ENCODE assay signal across 8 cellular contexts in the genomic region with DNA sequence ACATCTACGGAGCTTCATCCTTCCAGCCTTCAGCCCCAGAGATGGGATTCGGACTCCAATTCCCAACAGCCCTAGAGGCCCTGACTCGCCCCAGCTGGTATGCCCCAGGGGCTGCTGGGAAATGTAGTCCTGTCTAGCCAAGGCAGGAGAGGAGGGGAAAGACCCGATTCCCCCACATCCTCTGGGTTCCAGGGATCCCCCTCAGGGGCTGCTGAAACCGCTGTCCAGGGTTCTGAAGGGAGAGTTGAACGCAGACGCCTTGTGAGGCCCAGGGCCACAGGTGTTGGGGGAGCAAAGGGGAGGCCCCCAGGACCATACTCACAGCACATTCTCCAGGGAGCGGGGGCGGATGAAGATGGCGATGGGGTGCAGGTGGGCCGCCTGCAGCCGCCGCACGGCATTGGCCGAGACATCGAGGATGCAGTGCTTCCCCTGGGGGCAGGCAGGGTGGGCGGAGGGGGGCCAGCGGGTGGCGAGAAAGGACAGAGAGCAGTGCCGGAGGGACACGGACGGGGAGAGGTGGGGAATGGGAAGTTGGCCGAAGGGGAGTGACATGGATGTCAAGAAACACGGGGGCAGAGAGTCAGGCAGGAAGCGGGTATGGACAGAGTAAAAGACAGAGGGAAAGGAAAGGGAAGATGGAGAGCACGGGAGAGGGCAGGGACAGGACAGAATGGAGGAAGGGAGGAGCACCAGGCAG. TPM values are rescaled to one million over a fixed set of nuclear protein-coding genes. Genes with fewer than 3 reads are reported as not detected.
A peak's percentile ranks its signal among the peaks of the same experiment; 100 is the strongest.
DNase-seq lines count a peak whose midpoint lies in the region; ATAC-seq and TF ChIP-seq lines count a peak whose summit lies in the region.

No MANE protein-coding gene starts in this region.

- no peak for TF ChIP-seq CTCF in glutamatergic neuron (IDR thresholded peaks at IDR 0.05; ENCODE audit: partially characterized antibody, unreplicated experiment)
- no peak for TF ChIP-seq CTCF in type B pancreatic cell (conservative IDR thresholded peaks at IDR 0.05)

- CTCF ChIA-PET in activated naive CD4-positive, alpha-beta T cell treated with anti-CD3 and anti-CD28 coated beads, Interleukin-2, amount 10 ng/mL, durations not matched to agents 7 days and 5 days (lab: Charles Lee) = interaction anchor here (1.1 kb wide), 1 partner anchor 14 kb away, joined by 4 read pairs; no protein-coding TSS in a partner anchor

- no peak overlapping the region for H3K27ac Mint-ChIP-seq in activated naive CD4-positive, alpha-beta T cell treated with anti-CD3 and anti-CD28 coated beads, Interleukin-2, amount 10 ng/mL, durations not matched to agents 7 days and 5 days
- H3K27ac Mint-ChIP-seq in glutamatergic neuron (ENCODE audit: unreplicated experiment) (peak overlapping the region; percentile 100), type B pancreatic cell (no peak overlapping the region)

- no peak overlapping the region for H3K27ac ChIP-seq in substantia nigra (ENCODE audit: low read depth, low read length, poor library complexity, severe bottlenecking)

- no peaks in the 10 kb centered on the region for H3K36me3 Mint-ChIP-seq in activated naive CD4-positive, alpha-beta T cell treated with anti-CD3 and anti-CD28 coated beads, Interleukin-2, amount 10 ng/mL, durations not matched to agents 7 days and 5 days
- no peaks in the 10 kb centered on the region for H3K36me3 Mint-ChIP-seq in glutamatergic neuron (ENCODE audit: unreplicated experiment)
- no peaks in the 10 kb centered on the region for H3K36me3 Mint-ChIP-seq in type B pancreatic cell

- DNase-seq in activated naive CD4-positive, alpha-beta T cell treated with anti-CD3 and anti-CD28 coated beads, Interleukin-2, amount 10 ng/mL, durations not matched to agents 7 days and 5 days = peak; percentile 61
- DNase-seq in activated naive CD4-positive, alpha-beta T cell (lab: John Stamatoyannopoulos, UW) = no peak
- DNase-seq in RKO (ENCODE audit: low spot score) (peak; percentile 39), glutamatergic neuron (peak; percentile 87), substantia nigra (lab: John Stamatoyannopoulos, UW) (peak in 28 of 49 donors; percentile 5 to 77 (median 30)), type B pancreatic cell (ENCODE audit: extremely low spot score, unreplicated experiment) (no peak), NOMO-1 (lab: John Stamatoyannopoulos, UW; ENCODE audit: unreplicated experiment in 2 of 2) (no peak)

- no peaks in the 10 kb centered on the region for H3K9me3 Mint-ChIP-seq in activated naive CD4-positive, alpha-beta T cell treated with anti-CD3 and anti-CD28 coated beads, Interleukin-2, amount 10 ng/mL, durations not matched to agents 7 days and 5 days
- peaks cover 11% of the 10 kb centered on the region for H3K9me3 Mint-ChIP-seq in glutamatergic neuron (ENCODE audit: unreplicated experiment)
- no peaks in the 10 kb centered on the region for H3K9me3 Mint-ChIP-seq in type B pancreatic cell

- H3K27me3 Mint-ChIP-seq in activated naive CD4-positive, alpha-beta T cell treated with anti-CD3 and anti-CD28 coated beads, Interleukin-2, amount 10 ng/mL, durations not matched to agents 7 days and 5 days = no peaks in the 10 kb centered on the region
- H3K27me3 Mint-ChIP-seq in glutamatergic neuron (ENCODE audit: unreplicated experiment) (peaks cover 15% of the 10 kb centered on the region), type B pancreatic cell (no peaks in the 10 kb centered on the region)

- peaks cover under 1% of the 10 kb centered on the region for H3K4me1 Mint-ChIP-seq in activated naive CD4-positive, alpha-beta T cell treated with anti-CD3 and anti-CD28 coated beads, Interleukin-2, amount 10 ng/mL, durations not matched to agents 7 days and 5 days
- peaks cover 35% of the 10 kb centered on the region for H3K4me1 Mint-ChIP-seq in glutamatergic neuron (ENCODE audit: low read depth, unreplicated experiment)
- no peaks in the 10 kb centered on the region for H3K4me1 Mint-ChIP-seq in type B pancreatic cell (ENCODE audit: unreplicated experiment)

- H3K4me3 Mint-ChIP-seq in activated naive CD4-positive, alpha-beta T cell treated with anti-CD3 and anti-CD28 coated beads, Interleukin-2, amount 10 ng/mL, durations not matched to agents 7 days and 5 days = no peak overlapping the region
- H3K4me3 Mint-ChIP-seq in glutamatergic neuron (ENCODE audit: unreplicated experiment) (peak overlapping the region; percentile 83), type B pancreatic cell (no peak overlapping the region)

- no peak for ATAC-seq in HG02981 (IDR thresholded peaks at IDR 0.05; ENCODE audit: unreplicated experiment)

RNA-seq across cellular contexts. Expression of gene ASGR1, which starts 12.6 kb away (rescaled TPM):
- total RNA-seq in glutamatergic neuron (ENCODE audit: unreplicated experiment) (29.0 TPM), type B pancreatic cell (ENCODE audit: low replicate concordance) (7.5 and 9.7 TPM in 2 replicates)

RNA-seq across cellular contexts. Expression of gene DLG4, which starts 27.9 kb away (rescaled TPM):
- 157 TPM for total RNA-seq in glutamatergic neuron (ENCODE audit: unreplicated experiment)
- 7.8 and 46.1 TPM in 2 replicates for total RNA-seq in type B pancreatic cell (ENCODE audit: low replicate concordance)

RNA-seq across cellular contexts. Expression of gene ACADVL, which starts 28.0 kb away (rescaled TPM):
- total RNA-seq in glutamatergic neuron (ENCODE audit: unreplicated experiment) = 375 TPM
- 573 and 617 TPM in 2 replicates for total RNA-seq in type B pancreatic cell (ENCODE audit: low replicate concordance)

RNA-seq across cellular contexts. Expression of gene DVL2, which starts 42.6 kb away (rescaled TPM):
- total RNA-seq in glutamatergic neuron (ENCODE audit: unreplicated experiment) (79.1 TPM), type B pancreatic cell (ENCODE audit: low replicate concordance) (62.8 and 93.9 TPM in 2 replicates)

RNA-seq across cellular contexts. Expression of gene PHF23, which starts 47.5 kb away (rescaled TPM):
- total RNA-seq in glutamatergic neuron (ENCODE audit: unreplicated experiment) (72.3 TPM), type B pancreatic cell (ENCODE audit: low replicate concordance) (42.8 and 61.1 TPM in 2 replicates)

Comparison
In these comparisons a context has a peak if more than half of its experiments do, and no peak if none do; other contexts are left out.
1. DNase-seq: peak in activated naive CD4-positive, alpha-beta T cell treated with anti-CD3 and anti-CD28 coated beads, Interleukin-2, amount 10 ng/mL, durations not matched to agents 7 days and 5 days (single experiment), RKO (single experiment), glutamatergic neuron (single experiment) and substantia nigra (28 of 49); none in activated naive CD4-positive, alpha-beta T cell (0 of 4), type B pancreatic cell (single experiment) and NOMO-1 (0 of 2).